10 cellular contexts compared by ENCODE assay signal in genomic region chr6:41578714-41579610, GRCh38. TPM values are rescaled to one million over a fixed set of nuclear protein-coding genes. Genes with fewer than 3 reads are reported as not detected.
DNase-seq lines count a peak whose midpoint lies in the region; ATAC-seq and TF ChIP-seq lines count a peak whose summit lies in the region.
"Had no signal": no experiment of that assay in that cellular context is flagged by ENCODE, and none has a peak within 500 bp of the region (broad histone marks: within the 10 kb centered on the region; RNA-seq: fewer than 3 reads in every experiment).

No MANE protein-coding gene starts in this region.

- H3K18ac ChIP-seq in mesenchymal stem cell (ENCODE audit: low read depth in 1 of 2, low read length in 2 of 2), result peak overlapping the region; percentile 16 to 79

- WGBS in mesenchymal stem cell, result 54% methylated on average over 2 of the region's 7 CpGs

- no peak overlapping the region for H2AFZ ChIP-seq in mesenchymal stem cell (ENCODE audit: low read depth, low read length)

- H3K79me1 ChIP-seq in mesenchymal stem cell (replicated peaks; ENCODE audit: low read length, poor library complexity, severe bottlenecking), result peaks cover 25% of the 10 kb centered on the region

- peaks cover 0 to 19% of the 10 kb centered on the region in 2 experiments for H3K36me3 ChIP-seq in mesenchymal stem cell (ENCODE audit: control insufficient read depth in 1 of 2, insufficient read depth in 2 of 2, low read depth in 1 of 2, low read length in 2 of 2)

- no peak for TF ChIP-seq CTCF in astrocyte of the spinal cord (IDR thresholded peaks at IDR 0.05; ENCODE audit: low read depth, low read length)

- peak overlapping the region; percentile 81 for H4K8ac ChIP-seq in mesenchymal stem cell (ENCODE audit: low read length)

- no peaks in the 10 kb centered on the region for H3K27me3 ChIP-seq in mesenchymal stem cell (ENCODE audit: control insufficient read depth in 1 of 2, insufficient read depth in 1 of 2, low read length in 2 of 2)

- H2BK120ac ChIP-seq in mesenchymal stem cell (ENCODE audit: low read depth, low read length), result peak overlapping the region; percentile 78

- no peak overlapping the region for H3K9ac ChIP-seq in mesenchymal stem cell (ENCODE audit: low read length)

- in situ Hi-C loops in astrocyte of the spinal cord (cut with HindIII; ENCODE audit: low sequenced_read_pairs), result no loop called here

- peaks cover 55% of the 10 kb centered on the region for H3K4me1 ChIP-seq in mesenchymal stem cell (ENCODE audit: control insufficient read depth, insufficient read depth, low read depth, low read length)

- no peak overlapping the region for H3K4me2 ChIP-seq in mesenchymal stem cell (ENCODE audit: low read length, poor library complexity, severe bottlenecking)

- H3K23ac ChIP-seq in mesenchymal stem cell (ENCODE audit: low read length in 2 of 2), result no peak overlapping the region

- H2BK5ac ChIP-seq in mesenchymal stem cell (ENCODE audit: low read depth, low read length, poor library complexity, severe bottlenecking), result no peak overlapping the region

- DNase-seq in COLO668 (lab: John Stamatoyannopoulos, UW; ENCODE audit: unreplicated experiment) (peak; percentile 35), HuH-7.5 (ENCODE audit: low spot score) (peak; percentile 50), astrocyte of the spinal cord (ENCODE audit: low read depth, low spot score) (peak; percentile 14), mesenchymal stem cell (peak; percentile 58)

- H2BK15ac ChIP-seq in mesenchymal stem cell (ENCODE audit: low read depth, poor library complexity, severe bottlenecking), result peak overlapping the region; percentile 73

- peak overlapping the region; percentile 59 to 80 for H2BK12ac ChIP-seq in mesenchymal stem cell (ENCODE audit: low read length in 2 of 2)

- H3K4me3 ChIP-seq in astrocyte of the spinal cord (ENCODE audit: low read depth, low read length) (no peak overlapping the region), mesenchymal stem cell (ENCODE audit: insufficient read depth in 1 of 2, low read depth in 1 of 2, low read length in 2 of 2) (no peak overlapping the region)
- H3K4me3 ChIP-seq: lung, skin epidermis had no signal

- ATAC-seq in HG02798 (IDR thresholded peaks at IDR 0.05; ENCODE audit: poor library complexity, unreplicated experiment) (no peak), HG03175 (IDR thresholded peaks at IDR 0.05; ENCODE audit: unreplicated experiment) (no peak), HG03354 (IDR thresholded peaks at IDR 0.05; ENCODE audit: poor library complexity, severe bottlenecking, unreplicated experiment) (no peak), GM18858 (IDR thresholded peaks at IDR 0.05; ENCODE audit: unreplicated experiment) (no peak)

- H3K9me3 ChIP-seq in mesenchymal stem cell (ENCODE audit: control insufficient read depth, low read length), result no peaks in the 10 kb centered on the region

- peak overlapping the region in 1 of 2 experiments; percentile 65 for H3K4ac ChIP-seq in mesenchymal stem cell (ENCODE audit: low read depth in 1 of 2, low read length in 2 of 2)

- H4K91ac ChIP-seq in mesenchymal stem cell (ENCODE audit: low read length), result peak overlapping the region; percentile 52

- peak overlapping the region; percentile 26 for H3K27ac ChIP-seq in mesenchymal stem cell (ENCODE audit: low read length, poor library complexity, severe bottlenecking)

- H3K14ac ChIP-seq in mesenchymal stem cell (ENCODE audit: low read length in 2 of 2), result peak overlapping the region in 1 of 2 experiments; percentile 18

- H2AK5ac ChIP-seq in mesenchymal stem cell (ENCODE audit: low read length, severe bottlenecking), result peak overlapping the region; percentile 28

RNA-seq across cellular contexts. Expression of gene FOXP4, which starts 32.8 kb away (rescaled TPM):
- 23.4 TPM for polyA plus RNA-seq in mesenchymal stem cell (2013, experiment 1 of 2)
- polyA plus RNA-seq in mesenchymal stem cell (2013, experiment 2 of 2), result 22.7 TPM

RNA-seq across cellular contexts. Expression of gene MDFI, which starts 59.3 kb away (rescaled TPM):
- polyA plus RNA-seq in mesenchymal stem cell (2013, experiment 1 of 2), result 48.8 TPM
- 49.1 TPM for polyA plus RNA-seq in mesenchymal stem cell (2013, experiment 2 of 2)
